ENCODE assay signal across 24 cellular contexts in genomic region chr4:90211174-90211573, GRCh38.
"Had no signal": no experiment of that assay in that cellular context is flagged by ENCODE, and none has a peak within 500 bp of the region (broad histone marks: within the 10 kb centered on the region; RNA-seq: fewer than 3 reads in every experiment).

No MANE protein-coding gene starts in this region.

- DNase-seq: activated CD4-positive, alpha-beta T cell treated with anti-CD3 and anti-CD28 coated beads for 48 hours; activated CD4-positive, CD25-positive, alpha-beta regulatory T cell; activated CD8-positive, alpha-beta T cell treated with anti-CD3 and anti-CD28 coated beads, Interleukin-2, amount 10 ng/mL, durations not matched to agents 7 days and 5 days; activated naive CD4-positive, alpha-beta T cell treated with Interleukin-2 at 50 U/mL for 16 hours; activated naive CD8-positive, alpha-beta T cell treated with anti-CD3 and anti-CD28 coated beads, Interleukin-2, amount 10 ng/mL, durations not matched to agents 7 days and 5 days; activated T-cell treated with anti-CD3 and anti-CD28 coated beads, Interleukin-2, amount 50 U/mL, for 24 hours; amygdala; body of pancreas; central memory CD4-positive, alpha-beta T cell; dorsolateral prefrontal cortex; endodermal cell; head of caudate nucleus; kidney; left lung; nephron progenitor cell; nucleus accumbens; sigmoid colon; stimulated activated CD4-positive, alpha-beta T cell treated with anti-CD3 and anti-CD28 coated beads, Interleukin-4, amount 100 ng/mL, for 24 hours; stomach had no signal

- FAIRE-seq: colon, frontal cortex, kidney had no signal

- H3K9me3 Mint-ChIP-seq: activated T-cell treated with anti-CD3 and anti-CD28 coated beads, Interleukin-2, amount 50 U/mL, for 24 hours; activated T-helper 2 cell treated with anti-CD3 and anti-CD28 coated beads, Interferon-gamma antibody, Interleukin-2, Interleukin-4, amounts not matched to agents 10 μg/mL and 5 μg/mL and 100 μg/mL, durations not matched to agents 14 hours and 24 hours and 36 hours had no signal

- H3K27me3 ChIP-seq: body of pancreas, dorsolateral prefrontal cortex, left lung, sigmoid colon, stomach had no signal

- H3K4me1 ChIP-seq: sigmoid colon had no signal

- ATAC-seq: activated CD8-positive, alpha-beta T cell treated with anti-CD3 and anti-CD28 coated beads, Interleukin-2, amount 10 ng/mL, durations not matched to agents 7 days and 5 days; body of pancreas; left lung; stimulated activated effector memory CD8-positive, alpha-beta T cell treated with anti-CD3 and anti-CD28 coated beads, Interleukin-12 subunit alpha, Interleukin-12 subunit beta, amount 100 ng/mL, for 72 hours had no signal

- H3K27ac ChIP-seq: body of pancreas, dorsolateral prefrontal cortex, left lung, thoracic aorta had no signal

- H3K4me1 Mint-ChIP-seq: activated naive CD8-positive, alpha-beta T cell treated with anti-CD3 and anti-CD28 coated beads, Interleukin-2, amount 10 ng/mL, durations not matched to agents 7 days and 5 days; nephron progenitor cell; stimulated activated effector memory CD8-positive, alpha-beta T cell treated with anti-CD3 and anti-CD28 coated beads, Interleukin-12 subunit alpha, Interleukin-12 subunit beta, amount 100 ng/mL, for 72 hours had no signal

- H3K27me3 Mint-ChIP-seq: activated naive CD8-positive, alpha-beta T cell treated with anti-CD3 and anti-CD28 coated beads, Interleukin-2, amount 10 ng/mL, durations not matched to agents 7 days and 5 days; activated T-cell treated with anti-CD3 and anti-CD28 coated beads, Interleukin-2, amount 50 U/mL, for 24 hours had no signal

- H3K9me3 ChIP-seq: body of pancreas, sigmoid colon, stomach, thoracic aorta had no signal

- H3K4me3 ChIP-seq: body of pancreas, dorsolateral prefrontal cortex, left lung, sigmoid colon, stomach, thoracic aorta had no signal

- H3K4me3 Mint-ChIP-seq: activated CD8-positive, alpha-beta T cell treated with anti-CD3 and anti-CD28 coated beads, Interleukin-2, amount 10 ng/mL, durations not matched to agents 7 days and 5 days; activated naive CD8-positive, alpha-beta T cell treated with anti-CD3 and anti-CD28 coated beads, Interleukin-2, amount 10 ng/mL, durations not matched to agents 7 days and 5 days; activated T-cell treated with anti-CD3 and anti-CD28 coated beads, Interleukin-2, amount 50 U/mL, for 24 hours; endodermal cell; nephron progenitor cell; stimulated activated effector memory CD8-positive, alpha-beta T cell treated with anti-CD3 and anti-CD28 coated beads, Interleukin-12 subunit alpha, Interleukin-12 subunit beta, amount 100 ng/mL, for 72 hours had no signal

- H3K36me3 Mint-ChIP-seq: activated naive CD8-positive, alpha-beta T cell treated with anti-CD3 and anti-CD28 coated beads, Interleukin-2, amount 10 ng/mL, durations not matched to agents 7 days and 5 days; stimulated activated effector memory CD8-positive, alpha-beta T cell treated with anti-CD3 and anti-CD28 coated beads, Interleukin-12 subunit alpha, Interleukin-12 subunit beta, amount 100 ng/mL, for 72 hours had no signal

- H3K36me3 ChIP-seq: left lung, sigmoid colon, stomach, thoracic aorta had no signal

- H3K27ac Mint-ChIP-seq: activated CD8-positive, alpha-beta T cell treated with anti-CD3 and anti-CD28 coated beads, Interleukin-2, amount 10 ng/mL, durations not matched to agents 7 days and 5 days; activated naive CD8-positive, alpha-beta T cell treated with anti-CD3 and anti-CD28 coated beads, Interleukin-2, amount 10 ng/mL, durations not matched to agents 7 days and 5 days; activated T-cell treated with anti-CD3 and anti-CD28 coated beads, Interleukin-2, amount 50 U/mL, for 24 hours; activated T-helper 2 cell treated with anti-CD3 and anti-CD28 coated beads, Interferon-gamma antibody, Interleukin-2, Interleukin-4, amounts not matched to agents 10 μg/mL and 5 μg/mL and 100 μg/mL, durations not matched to agents 14 hours and 24 hours and 36 hours; endodermal cell; nephron progenitor cell; stimulated activated effector memory CD8-positive, alpha-beta T cell treated with anti-CD3 and anti-CD28 coated beads, Interleukin-12 subunit alpha, Interleukin-12 subunit beta, amount 100 ng/mL, for 72 hours had no signal
